ENCODE assay signal across 13 cellular contexts in the genomic region with DNA sequence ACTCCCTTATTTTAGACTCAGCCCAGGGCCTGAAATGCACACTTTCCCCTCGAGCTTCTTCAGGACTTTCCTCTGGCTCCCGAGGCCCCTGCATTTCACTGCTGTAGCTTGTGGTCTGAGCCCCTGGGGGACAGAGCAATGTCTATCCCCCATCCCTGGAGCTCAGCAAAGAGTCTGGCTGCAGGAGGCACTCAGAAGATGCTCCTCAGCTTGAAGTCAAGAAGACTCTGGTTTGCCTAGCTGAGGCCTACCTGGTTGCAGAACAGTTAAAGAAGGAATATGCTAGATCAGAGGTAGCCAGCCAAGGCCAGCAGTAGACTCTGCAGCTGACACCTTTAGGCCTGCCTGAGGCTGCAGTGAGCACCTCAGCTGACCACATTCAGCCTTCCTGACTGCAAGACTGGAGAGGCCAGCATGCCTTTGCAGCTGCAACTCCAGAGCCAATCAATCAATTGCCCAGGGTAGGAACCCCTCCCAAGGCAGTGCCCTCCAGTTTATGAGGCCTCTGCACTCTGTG. TPM values are rescaled to one million over a fixed set of nuclear protein-coding genes. Genes with fewer than 3 reads are reported as not detected.
DNase-seq lines count a peak whose midpoint lies in the region; ATAC-seq, FAIRE-seq and TF ChIP-seq lines count a peak whose summit lies in the region.
"Had no signal": no experiment of that assay in that cellular context is flagged by ENCODE, and none has a peak within 500 bp of the region (broad histone marks: within the 10 kb centered on the region; RNA-seq: fewer than 3 reads in every experiment).

No MANE protein-coding gene starts in this region.

- H2AFZ ChIP-seq in SU-DHL-6 (ENCODE audit: low read depth, low read length, severe bottlenecking) = peak overlapping the region; percentile 72

- peak; percentile 62 for FAIRE-seq in bronchial epithelial cell (lab: Jason Lieb, UNC)

- WGBS in stomach, 5 donors = 48 to 68% (median 63%) methylated on average over 2 of the region's 2 CpGs

- no peak for TF ChIP-seq POLR2A in stomach (IDR thresholded peaks at IDR 0.05)

- H3K4me3 ChIP-seq in SU-DHL-6 (ENCODE audit: insufficient read depth, low read length, poor library complexity, severe bottlenecking) = peak overlapping the region; percentile 3
- H3K4me3 ChIP-seq in bronchial epithelial cell (ENCODE audit: low read depth, low read length) = no peak overlapping the region
- H3K4me3 ChIP-seq in stomach = no peak overlapping the region
- H3K4me3 ChIP-seq: sigmoid colon had no signal

- TF ChIP-seq EP300 in stomach (IDR thresholded peaks at IDR 0.05) = no peak

- H3K27me3 ChIP-seq in SU-DHL-6 (ENCODE audit: low read length) (no peaks in the 10 kb centered on the region), bronchial epithelial cell (ENCODE audit: control insufficient read depth, insufficient read depth, low read length) (no peaks in the 10 kb centered on the region), stomach (no peaks in the 10 kb centered on the region)
- H3K27me3 ChIP-seq: sigmoid colon had no signal

- H3K36me3 ChIP-seq in SU-DHL-6 (ENCODE audit: low read length) (no peaks in the 10 kb centered on the region), bronchial epithelial cell (ENCODE audit: control insufficient read depth, insufficient read depth, low read length) (no peaks in the 10 kb centered on the region), stomach (no peaks in the 10 kb centered on the region)
- H3K36me3 ChIP-seq: sigmoid colon had no signal

- no peak for TF ChIP-seq CTCF in SU-DHL-6 (IDR thresholded peaks at IDR 0.05; ENCODE audit: insufficient read depth, low read length, poor library complexity, severe bottlenecking)
- no peak for TF ChIP-seq CTCF in bronchial epithelial cell (IDR thresholded peaks at IDR 0.05; ENCODE audit: insufficient read depth, low read length, severe bottlenecking)
- no peak for TF ChIP-seq CTCF in stomach (IDR thresholded peaks at IDR 0.05)

- H3K9ac ChIP-seq in SU-DHL-6 (ENCODE audit: low read length) = peak overlapping the region; percentile 45

- peak overlapping the region; percentile 80 for H3K27ac ChIP-seq in SU-DHL-6 (ENCODE audit: low read depth, low read length)
- peak overlapping the region in 3 of 5 donors; percentile 34 to 61 (median 60) for H3K27ac ChIP-seq in stomach
- H3K27ac ChIP-seq: sigmoid colon had no signal

- peaks cover 0 to 16% (median 4%) of the 10 kb centered on the region in 4 donors for H3K4me1 ChIP-seq in stomach
- H3K4me1 ChIP-seq: sigmoid colon had no signal

- H3K9me3 ChIP-seq in SU-DHL-6 (ENCODE audit: insufficient read depth, low read length) (no peaks in the 10 kb centered on the region), stomach (no peaks in the 10 kb centered on the region)
- H3K9me3 ChIP-seq: sigmoid colon had no signal

- H3K4me2 ChIP-seq in SU-DHL-6 (ENCODE audit: low read depth, low read length, poor library complexity, severe bottlenecking) = peak overlapping the region; percentile 47

- intact Hi-C loops in stomach (cut with DNase I; ENCODE audit: low total_unique reads) = no loop called here
- intact Hi-C loops in left ventricle myocardium superior (cut with micrococcal nuclease) = no loop called here

- no peaks in the 10 kb centered on the region for H3K79me2 ChIP-seq in SU-DHL-6 (ENCODE audit: insufficient read depth, low read length)

- ATAC-seq in HG03196 (IDR thresholded peaks at IDR 0.05; ENCODE audit: unreplicated experiment) (no peak), left ventricle myocardium superior (no peak)

- H3K9me2 ChIP-seq in SU-DHL-6 (replicated peaks; ENCODE audit: insufficient read depth, low read length) = no peaks in the 10 kb centered on the region

- peaks cover 30% of the 10 kb centered on the region for H3F3A ChIP-seq in SU-DHL-6 (ENCODE audit: insufficient read depth)

- H4K20me1 ChIP-seq in SU-DHL-6 (ENCODE audit: low read depth, low read length) = no peaks in the 10 kb centered on the region

- peak; percentile 76 for DNase-seq in activated CD8-positive, alpha-beta memory T cell treated with anti-CD3 and anti-CD28 coated beads for 24 hours
- DNase-seq in activated CD8-positive, alpha-beta memory T cell treated with anti-CD3 and anti-CD28 coated beads, Interleukin-2, amount 50 U/mL, for 4 hours = no peak
- DNase-seq in bronchial epithelial cell (ENCODE audit: low read depth) = no peak
- no peak for DNase-seq in stomach
- DNase-seq in RKO (ENCODE audit: low spot score) = no peak
- no peak for DNase-seq in left ventricle myocardium superior
- DNase-seq: anterior cingulate cortex, DMS 273 treated with DMSO at 0.1 percent for 48 hours, NCI-H1092, NCI-H345, sigmoid colon had no signal

RNA-seq across cellular contexts. Expression of a gene that starts 36.9 kb away (rescaled TPM):
- total RNA-seq in bronchial epithelial cell (under 0.01 TPM in 1 of 2 replicates, not detected in the other), stomach (100 to 1,000 TPM in 1 of 5 donors, 10 to 100 TPM in 3, 1 to 10 TPM in 1; 4.5 to 139 (median 14.0) TPM), left ventricle myocardium superior (3.7 TPM)
- polyA plus RNA-seq in stomach = 1 to 10 TPM; 1.5 to 6.4 (median 1.8) TPM
